9 cellular contexts compared by ENCODE assay signal in the genomic region with DNA sequence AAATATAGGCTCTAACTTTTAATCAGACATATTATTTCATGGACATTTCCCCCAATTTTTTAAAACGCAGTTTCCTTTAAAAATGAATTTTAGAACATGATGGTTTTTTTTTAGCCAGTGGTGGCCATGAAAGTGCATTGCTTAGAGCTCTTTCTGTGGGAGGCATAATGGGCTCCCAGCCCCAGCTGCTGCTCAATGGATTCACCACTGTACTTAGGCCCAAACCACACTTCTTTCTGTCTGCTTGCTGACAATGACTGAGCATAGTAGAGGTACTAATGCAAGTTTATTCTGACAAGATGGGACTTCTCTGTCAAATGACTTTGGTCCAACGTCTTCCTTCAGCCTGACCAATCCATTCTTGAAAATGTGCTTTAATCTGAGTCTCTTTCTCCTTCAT.
"Had no signal": no experiment of that assay in that cellular context is flagged by ENCODE, and none has a peak within 500 bp of the region (broad histone marks: within the 10 kb centered on the region; RNA-seq: fewer than 3 reads in every experiment).

No MANE protein-coding gene starts in this region.

- ATAC-seq: GM23338, HCT116 had no signal

- H3K4me3 ChIP-seq: GM23248, GM23338, HAP-1 had no signal

- H3K4me3 Mint-ChIP-seq: GM23338, H9, HFFc6 had no signal

- H3K9me3 ChIP-seq: HAP-1 had no signal

- H3K4me2 ChIP-seq: GM23338 had no signal

- H3K9ac ChIP-seq: GM23248 had no signal

- H3K27ac ChIP-seq: GM23248 had no signal

- H3K27ac Mint-ChIP-seq: GM23338, H9, HFFc6 had no signal

- H3K4me1 Mint-ChIP-seq: GM23338, H9 had no signal

- H2AFZ ChIP-seq: GM23248, GM23338 had no signal

- DNase-seq: GM23248, GOT3, H7, H9, HCEC 1CT, HFFc6 had no signal

- H3K9me3 Mint-ChIP-seq: GM23338, HFFc6 had no signal

- H3K36me3 ChIP-seq: HAP-1 had no signal

- H3K4me1 ChIP-seq: HAP-1 had no signal
